In genomic region chr12:62642509-62642908, GRCh38 we compare ENCODE assay signal across 26 cellular contexts.
"Had no signal": no experiment of that assay in that cellular context is flagged by ENCODE, and none has a peak within 500 bp of the region (broad histone marks: within the 10 kb centered on the region; RNA-seq: fewer than 3 reads in every experiment).

No MANE protein-coding gene starts in this region.

- H2AFZ ChIP-seq: parathyroid adenoma had no signal

- H3K4me1 ChIP-seq: adrenal gland, breast epithelium had no signal

- H3K27ac Mint-ChIP-seq: activated CD4-positive, alpha-beta T cell treated with anti-CD3 and anti-CD28 coated beads, Interleukin-2, amount 10 ng/mL, durations not matched to agents 24 days and 14 days; activated CD8-positive, alpha-beta T cell treated with anti-CD3 and anti-CD28 coated beads, Interleukin-2, amount 10 ng/mL, durations not matched to agents 7 days and 5 days; dendritic cell treated with granulocyte-macrophage colony-stimulating factor and Interleukin-4, amounts not matched to agents 40 ng/mL and 50 ng/mL, for 4 days; immature natural killer cell; memory B cell; naive thymus-derived CD8-positive, alpha-beta T cell; T-cell had no signal

- H3K4me3 Mint-ChIP-seq: activated CD4-positive, alpha-beta T cell treated with anti-CD3 and anti-CD28 coated beads, Interleukin-2, amount 10 ng/mL, durations not matched to agents 24 days and 14 days; activated CD8-positive, alpha-beta T cell treated with anti-CD3 and anti-CD28 coated beads, Interleukin-2, amount 10 ng/mL, durations not matched to agents 7 days and 5 days; activated T-cell treated with anti-CD3 and anti-CD28 coated beads, Interleukin-2, amount 50 U/mL, for 4 hours; dendritic cell treated with granulocyte-macrophage colony-stimulating factor and Interleukin-4, amounts not matched to agents 40 ng/mL and 50 ng/mL, for 4 days; immature natural killer cell; memory B cell; naive thymus-derived CD8-positive, alpha-beta T cell; T-cell had no signal

- H3K27me3 Mint-ChIP-seq: dendritic cell treated with granulocyte-macrophage colony-stimulating factor and Interleukin-4, amounts not matched to agents 40 ng/mL and 50 ng/mL, for 4 days; T-cell had no signal

- H3K9me3 ChIP-seq: adrenal gland, breast epithelium, gastroesophageal sphincter, heart right ventricle, neutrophil, spleen, tibial artery had no signal

- ATAC-seq: activated CD8-positive, alpha-beta T cell treated with anti-CD3 and anti-CD28 coated beads, Interleukin-2, amount 10 ng/mL, durations not matched to agents 7 days and 5 days; activated T-cell treated with anti-CD3 and anti-CD28 coated beads, Interleukin-2, amount 50 U/mL, for 4 hours; esophagus mucosa; gastroesophageal sphincter; heart right ventricle; naive thymus-derived CD8-positive, alpha-beta T cell; sciatic nerve; T-cell had no signal

- H3K36me3 ChIP-seq: adrenal gland, breast epithelium, gastroesophageal sphincter, spleen, tibial artery had no signal

- H3K79me2 ChIP-seq: parathyroid adenoma had no signal

- H3K36me3 Mint-ChIP-seq: immature natural killer cell; memory B cell; naive thymus-derived CD8-positive, alpha-beta T cell; T-cell had no signal

- DNase-seq: activated CD4-positive, alpha-beta T cell treated with anti-CD3 and anti-CD28 coated beads, Interleukin-2, amount 10 ng/mL, durations not matched to agents 24 days and 14 days; activated CD4-positive, CD25-positive, alpha-beta regulatory T cell; activated CD8-positive, alpha-beta T cell treated with anti-CD3 and anti-CD28 coated beads, Interleukin-2, amount 10 ng/mL, durations not matched to agents 7 days and 5 days; activated effector memory CD4-positive, alpha-beta T cell treated with anti-CD3 and anti-CD28 coated beads, Interleukin-2, amount 50 U/mL, for 16 hours; activated naive CD4-positive, alpha-beta T cell treated with anti-CD3 and anti-CD28 coated beads, Interleukin-2, amount 50 U/mL, for 16 hours; activated T-cell treated with anti-CD3 and anti-CD28 coated beads, Interleukin-2, amount 50 U/mL, for 4 hours; adrenal gland; cerebellar nuclear complex; effector CD8-positive, alpha-beta T cell; heart right ventricle; immature natural killer cell; naive thymus-derived CD8-positive, alpha-beta T cell; spleen; stimulated activated CD4-positive, alpha-beta T cell treated with anti-CD3 and anti-CD28 coated beads, Interleukin-4, amount 100 ng/mL, for 4 hours; stimulated activated naive CD4-positive, alpha-beta T cell; substantia nigra; T-cell; tibial artery had no signal

- H3K27me3 ChIP-seq: adrenal gland, breast epithelium, gastroesophageal sphincter, heart right ventricle, neutrophil, tibial artery had no signal

- H3K27ac ChIP-seq: adrenal gland, breast epithelium, gastroesophageal sphincter, heart right ventricle, neutrophil, parathyroid adenoma, spleen, tibial artery had no signal

- H3K9ac ChIP-seq: parathyroid adenoma had no signal

- H3K9me3 Mint-ChIP-seq: activated T-cell treated with anti-CD3 and anti-CD28 coated beads, Interleukin-2, amount 50 U/mL, for 4 hours; dendritic cell treated with granulocyte-macrophage colony-stimulating factor and Interleukin-4, amounts not matched to agents 40 ng/mL and 50 ng/mL, for 4 days; immature natural killer cell; memory B cell; naive thymus-derived CD8-positive, alpha-beta T cell; T-cell had no signal

- H3K4me3 ChIP-seq: adrenal gland, breast epithelium, gastroesophageal sphincter, heart right ventricle, spleen, tibial artery had no signal
